11 cellular contexts compared by ENCODE assay signal in the genomic region with DNA sequence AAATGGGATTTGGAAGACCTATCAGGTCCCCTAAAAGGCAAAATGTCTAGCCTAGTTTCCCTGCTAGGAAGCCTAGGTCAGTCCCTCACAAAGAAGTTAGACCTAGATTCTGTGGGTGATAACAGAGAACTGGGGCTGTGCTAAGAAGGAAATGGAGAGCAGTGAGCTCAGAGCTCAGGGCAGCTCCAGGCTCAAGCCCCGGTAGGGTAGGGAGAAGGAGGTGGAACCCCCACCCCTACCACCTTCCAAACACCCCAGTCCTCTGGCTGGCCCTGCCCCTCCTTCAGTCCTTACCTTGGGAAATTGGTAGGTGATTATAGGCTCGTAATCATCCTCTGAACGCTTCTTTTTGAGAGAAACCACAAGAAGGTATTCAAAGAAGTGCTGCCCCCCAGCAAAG.
DNase-seq lines count a peak whose midpoint lies in the region; ATAC-seq and TF ChIP-seq lines count a peak whose summit lies in the region.
"Had no signal": no experiment of that assay in that cellular context is flagged by ENCODE, and none has a peak within 500 bp of the region (broad histone marks: within the 10 kb centered on the region; RNA-seq: fewer than 3 reads in every experiment).

No MANE protein-coding gene starts in this region.

- H3K9ac ChIP-seq in DND-41 (ENCODE audit: low read depth, low read length), result peak overlapping the region; percentile 73
- no peak overlapping the region for H3K9ac ChIP-seq in rectal smooth muscle tissue (ENCODE audit: low read length)

- H3K79me2 ChIP-seq in DND-41 (ENCODE audit: insufficient read depth, low read length), result peaks cover 93% of the 10 kb centered on the region

- peaks cover 21% of the 10 kb centered on the region for H4K20me1 ChIP-seq in DND-41 (ENCODE audit: insufficient read depth, low read length)

- no peak overlapping the region for H2AFZ ChIP-seq in DND-41 (ENCODE audit: low read depth, low read length)

- CTCF ChIA-PET in HEK293T (lab: Yijun Ruan, JAX), result no interaction called here

- H3K4me3 ChIP-seq in DND-41 (ENCODE audit: low read depth in 1 of 2, low read length in 2 of 2) (peak overlapping the region; percentile 57 to 76; a peak in 3 of 4 replicates), coronary artery (peak overlapping the region; percentile 45), rectal smooth muscle tissue (ENCODE audit: low read length) (peak overlapping the region; percentile 45), WERI-Rb-1 (ENCODE audit: low read depth, low read length) (no peak overlapping the region)

- DNase-seq in DND-41, result peak; percentile 52
- peak; percentile 12 for DNase-seq in RPMI8226
- DNase-seq in coronary artery (ENCODE audit: low spot score), result no peak
- DNase-seq in WERI-Rb-1, result no peak
- no peak for DNase-seq in NCI-H345 (lab: John Stamatoyannopoulos, UW)
- no peak for DNase-seq in HEK293T (ENCODE audit: extremely low spot score)
- DNase-seq: DMS53, NCI-H187 treated with DMSO at 0.1 percent for 48 hours had no signal

- H3K4me2 ChIP-seq in DND-41 (ENCODE audit: insufficient read depth, low read length), result peak overlapping the region; percentile 75

- peaks cover 60% of the 10 kb centered on the region for H3K36me3 ChIP-seq in DND-41 (ENCODE audit: insufficient read depth, low read length)
- peaks cover 5% of the 10 kb centered on the region for H3K36me3 ChIP-seq in rectal smooth muscle tissue (ENCODE audit: control insufficient read depth, insufficient read depth, low read length)
- H3K36me3 ChIP-seq in WERI-Rb-1, result no peaks in the 10 kb centered on the region

- H3K4me1 ChIP-seq in DND-41 (ENCODE audit: insufficient read depth, low read length), result peaks cover 100% of the 10 kb centered on the region
- H3K4me1 ChIP-seq in rectal smooth muscle tissue (ENCODE audit: control insufficient read depth, insufficient read depth, low read length), result no peaks in the 10 kb centered on the region

- H3K9me3 ChIP-seq in DND-41 (ENCODE audit: insufficient read depth, low read length, severe bottlenecking) (no peaks in the 10 kb centered on the region), WERI-Rb-1 (ENCODE audit: severe bottlenecking) (no peaks in the 10 kb centered on the region)

- H3K27ac ChIP-seq in DND-41 (ENCODE audit: low read length) (peak overlapping the region; percentile 89), coronary artery (peak overlapping the region in 1 of 2 donors; percentile 61), rectal smooth muscle tissue (ENCODE audit: low read depth, low read length) (no peak overlapping the region), WERI-Rb-1 (no peak overlapping the region)

- TF ChIP-seq CTCF in DND-41 (IDR thresholded peaks at IDR 0.05; ENCODE audit: borderline replicate concordance, extremely low read depth, low read length, poor library complexity, severe bottlenecking) (no peak), coronary artery (IDR thresholded peaks at IDR 0.05) (no peak), WERI-Rb-1 (IDR thresholded peaks at IDR 0.05; ENCODE audit: low read depth, low read length) (no peak)

- H3K27me3 ChIP-seq in DND-41 (ENCODE audit: insufficient read depth, low read length, poor library complexity), result no peaks in the 10 kb centered on the region
- no peaks in the 10 kb centered on the region for H3K27me3 ChIP-seq in rectal smooth muscle tissue (ENCODE audit: control insufficient read depth, insufficient read depth, low read length)
- H3K27me3 ChIP-seq in WERI-Rb-1 (ENCODE audit: insufficient read depth, low read depth, severe bottlenecking), result no peaks in the 10 kb centered on the region

- ATAC-seq in DND-41 (ENCODE audit: insufficient read depth, low read depth) (no peak), GM21423 (IDR thresholded peaks at IDR 0.05; ENCODE audit: unreplicated experiment) (no peak)
- ATAC-seq: left colon had no signal

- POLR2A ChIA-PET in HEK293T (lab: Yijun Ruan, JAX), result no interaction called here

TF ChIP-seq in HEK293T, 16 proteins besides CTCF, POLR2A, EP300 and RAD21:
- TF ChIP-seq ZNF384 (IDR thresholded peaks at IDR 0.05), result no peak
- TF ChIP-seq HDGF (IDR thresholded peaks at IDR 0.05; ENCODE audit: borderline replicate concordance), result no peak
- TF ChIP-seq SP1 (IDR thresholded peaks at IDR 0.05), result no peak
- TF ChIP-seq FOXA1 (IDR thresholded peaks at IDR 0.05), result no peak
- TF ChIP-seq FOXM1 (IDR thresholded peaks at IDR 0.05; ENCODE audit: borderline replicate concordance), result no peak
- TF ChIP-seq LEF1 (IDR thresholded peaks at IDR 0.05; ENCODE audit: borderline replicate concordance), result no peak
- no peak for TF ChIP-seq TARDBP (IDR thresholded peaks at IDR 0.05)
- TF ChIP-seq SUZ12 (IDR thresholded peaks at IDR 0.05), result no peak
- TF ChIP-seq ARNT (IDR thresholded peaks at IDR 0.05), result no peak
- no peak for TF ChIP-seq L3MBTL2 (conservative IDR thresholded peaks at IDR 0.05)
- no peak for TF ChIP-seq ELF4 (IDR thresholded peaks at IDR 0.05)
TF ChIP-seq in HEK293T: peak in this region for 0.

Comparison
In these comparisons a context has a peak if more than half of its experiments do, and no peak if none do; other contexts are left out.
1. DNase-seq: peak in DND-41 (single experiment) and RPMI8226 (single experiment); none in coronary artery (single experiment), WERI-Rb-1 (single experiment), NCI-H345 (single experiment) and HEK293T (single experiment).